ENCODE assay signal across 16 cellular contexts in the genomic region with DNA sequence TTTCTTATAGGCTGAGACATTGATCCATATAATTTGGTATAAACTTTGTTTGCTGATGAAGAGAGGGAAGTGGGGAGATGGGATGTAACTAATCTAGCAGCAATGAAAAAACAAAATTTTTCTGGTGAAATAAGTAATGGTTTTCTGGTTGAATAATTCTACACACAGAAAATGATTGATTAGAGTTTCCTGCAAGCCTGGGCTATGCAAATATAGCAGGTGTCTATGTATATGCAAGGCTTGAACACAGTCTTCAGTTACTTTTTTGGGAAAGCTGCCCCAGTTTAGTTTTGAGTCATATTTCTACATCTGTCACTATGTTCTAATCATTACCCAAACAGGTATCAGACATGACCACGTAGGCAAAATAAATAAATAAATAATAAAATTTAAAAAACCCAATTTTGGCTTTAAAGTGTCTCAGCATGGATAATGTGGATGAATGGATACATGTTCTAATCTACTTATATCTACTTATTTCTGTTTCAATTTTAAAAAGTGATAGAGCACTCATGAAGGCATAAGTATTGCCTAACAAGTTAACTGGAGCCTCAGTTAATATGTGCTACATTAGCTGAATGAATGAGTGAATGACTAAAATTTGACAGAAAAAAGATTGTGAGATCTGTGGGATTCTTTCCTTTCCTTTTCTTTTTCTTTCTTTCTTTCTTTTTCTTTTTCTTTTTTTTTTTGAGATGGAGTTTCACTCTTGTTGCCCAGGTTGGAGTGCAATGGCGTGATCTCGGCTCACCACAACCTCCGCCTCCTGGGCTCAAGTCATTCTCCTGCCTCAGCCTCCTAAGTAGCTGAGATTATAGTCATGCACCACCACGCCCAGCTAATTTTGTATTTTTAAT. TPM values are rescaled to one million over a fixed set of nuclear protein-coding genes. Genes with fewer than 3 reads are reported as not detected.
DNase-seq lines count a peak whose midpoint lies in the region; ATAC-seq and TF ChIP-seq lines count a peak whose summit lies in the region.
"Had no signal": no experiment of that assay in that cellular context is flagged by ENCODE, and none has a peak within 500 bp of the region (broad histone marks: within the 10 kb centered on the region; RNA-seq: fewer than 3 reads in every experiment).

No MANE protein-coding gene starts in this region.

- H3K4me1 Mint-ChIP-seq in activated naive CD8-positive, alpha-beta T cell treated with anti-CD3 and anti-CD28 coated beads for 36 hours, result no peaks in the 10 kb centered on the region
- H3K4me1 Mint-ChIP-seq: activated naive CD8-positive, alpha-beta T cell treated with anti-CD3 and anti-CD28 coated beads, Interleukin-2, amount 10 ng/mL, durations not matched to agents 7 days and 5 days; GM23338 had no signal

- H3K27me3 ChIP-seq in SU-DHL-6 (ENCODE audit: low read length), result no peaks in the 10 kb centered on the region
- H3K27me3 ChIP-seq: vagina had no signal

- peaks cover 18% of the 10 kb centered on the region; the same call in 1 of the 2 replicates for H3K9me3 ChIP-seq in SU-DHL-6 (ENCODE audit: insufficient read depth, low read length)

- peak overlapping the region; percentile 63 for H3K4me2 ChIP-seq in SU-DHL-6 (ENCODE audit: low read depth, low read length, poor library complexity, severe bottlenecking)
- H3K4me2 ChIP-seq: GM23338 had no signal

- H3K9ac ChIP-seq in SU-DHL-6 (ENCODE audit: low read length), result no peak overlapping the region; the same call in 1 of the 2 replicates

- DNase-seq in activated naive CD8-positive, alpha-beta T cell treated with anti-CD3 and anti-CD28 coated beads for 36 hours, result no peak
- no peak for DNase-seq in kidney glomerular epithelial cell (lab: John Stamatoyannopoulos, UW)
- no peak for DNase-seq in GOT3 (lab: John Stamatoyannopoulos, UW)
- DNase-seq in foreskin fibroblast, result no peak
- DNase-seq: activated CD4-positive, alpha-beta T cell treated with anti-CD3 and anti-CD28 coated beads, Interleukin-2, amount 50 U/mL, for 4 hours; activated naive CD8-positive, alpha-beta T cell treated with anti-CD3 and anti-CD28 coated beads, Interleukin-2, amount 10 ng/mL, durations not matched to agents 7 days and 5 days; Calu3; dermis blood vessel endothelial cell; heart right ventricle had no signal

- H4K20me1 ChIP-seq in SU-DHL-6 (ENCODE audit: low read depth, low read length), result no peaks in the 10 kb centered on the region

- H3K27me3 Mint-ChIP-seq in activated naive CD8-positive, alpha-beta T cell treated with anti-CD3 and anti-CD28 coated beads for 36 hours, result peaks cover 4% of the 10 kb centered on the region

- H3K27ac ChIP-seq in SU-DHL-6 (ENCODE audit: low read depth, low read length), result peak overlapping the region; percentile 75
- H3K27ac ChIP-seq: heart right ventricle, SK-N-MC, vagina had no signal

- peaks cover 33% of the 10 kb centered on the region for H3K9me3 Mint-ChIP-seq in activated naive CD8-positive, alpha-beta T cell treated with anti-CD3 and anti-CD28 coated beads for 36 hours

- H3K79me2 ChIP-seq in SU-DHL-6 (ENCODE audit: insufficient read depth, low read length), result no peaks in the 10 kb centered on the region

- H3K36me3 ChIP-seq in SU-DHL-6 (ENCODE audit: low read length), result peaks cover 19% of the 10 kb centered on the region
- H3K36me3 ChIP-seq: heart right ventricle, vagina had no signal

- ATAC-seq in GM18868 (IDR thresholded peaks at IDR 0.05; ENCODE audit: unreplicated experiment) (peak; percentile 97), GM21528 (IDR thresholded peaks at IDR 0.05; ENCODE audit: low FRiP score, unreplicated experiment) (peak; percentile 98), HG03095 (IDR thresholded peaks at IDR 0.05; ENCODE audit: unreplicated experiment) (peak; percentile 95)
- ATAC-seq: GM23338, heart right ventricle had no signal

- no peak overlapping the region for H3K27ac Mint-ChIP-seq in activated naive CD8-positive, alpha-beta T cell treated with anti-CD3 and anti-CD28 coated beads for 36 hours
- H3K27ac Mint-ChIP-seq: activated naive CD8-positive, alpha-beta T cell treated with anti-CD3 and anti-CD28 coated beads, Interleukin-2, amount 10 ng/mL, durations not matched to agents 7 days and 5 days; GM23338 had no signal

- H3K9me2 ChIP-seq in SU-DHL-6 (replicated peaks; ENCODE audit: insufficient read depth, low read length), result no peaks in the 10 kb centered on the region

- TF ChIP-seq CTCF in SU-DHL-6 (IDR thresholded peaks at IDR 0.05; ENCODE audit: insufficient read depth, low read length, poor library complexity, severe bottlenecking) (no peak), foreskin fibroblast (IDR thresholded peaks at IDR 0.05; ENCODE audit: low read depth, low read length) (no peak)

- H2AFZ ChIP-seq in SU-DHL-6 (ENCODE audit: low read depth, low read length, severe bottlenecking), result no peak overlapping the region
- H2AFZ ChIP-seq: GM23338 had no signal

- H3K4me3 ChIP-seq in SU-DHL-6 (ENCODE audit: insufficient read depth, low read length, poor library complexity, severe bottlenecking) (peak overlapping the region; percentile 22), foreskin fibroblast (ENCODE audit: low read depth in 1 of 2, low read length in 2 of 2) (no peak overlapping the region)
- H3K4me3 ChIP-seq: GM23338, heart right ventricle, SK-N-MC, vagina had no signal

- no peak overlapping the region for H3K4me3 Mint-ChIP-seq in activated naive CD8-positive, alpha-beta T cell treated with anti-CD3 and anti-CD28 coated beads for 36 hours
- H3K4me3 Mint-ChIP-seq: activated naive CD8-positive, alpha-beta T cell treated with anti-CD3 and anti-CD28 coated beads, Interleukin-2, amount 10 ng/mL, durations not matched to agents 7 days and 5 days; GM23338 had no signal

- H3K36me3 Mint-ChIP-seq in activated naive CD8-positive, alpha-beta T cell treated with anti-CD3 and anti-CD28 coated beads for 36 hours, result peaks cover 17% of the 10 kb centered on the region

- no peaks in the 10 kb centered on the region for H3F3A ChIP-seq in SU-DHL-6 (ENCODE audit: insufficient read depth)

RNA-seq across cellular contexts. Expression of gene TFB1M, which starts 37.2 kb away (rescaled TPM):
- total RNA-seq in activated naive CD8-positive, alpha-beta T cell treated with anti-CD3 and anti-CD28 coated beads for 36 hours, result 10 to 100 TPM; 48.5 to 54.9 TPM
